In genomic region chr5:160635046-160635445, GRCh38 we compare ENCODE assay signal across 19 cellular contexts.
DNase-seq lines count a peak whose midpoint lies in the region; ATAC-seq, FAIRE-seq and TF ChIP-seq lines count a peak whose summit lies in the region.
"Had no signal": no experiment of that assay in that cellular context is flagged by ENCODE, and none has a peak within 500 bp of the region (broad histone marks: within the 10 kb centered on the region; RNA-seq: fewer than 3 reads in every experiment).

No MANE protein-coding gene starts in this region.

- no peak overlapping the region for H3K4me3 ChIP-seq in Caco-2 (ENCODE audit: low read depth, low read length)
- H3K4me3 ChIP-seq in mucosa of rectum (ENCODE audit: low read length in 2 of 2) = peak overlapping the region in 1 of 2 donors; percentile 22

- FAIRE-seq in colon (lab: Jason Lieb, UNC) = peak; percentile 84
- FAIRE-seq: A204.1, H54 had no signal

- H3K9ac ChIP-seq in mucosa of rectum (ENCODE audit: low read depth in 1 of 2, low read length in 2 of 2) = peak overlapping the region; percentile 38 to 57

- peaks cover 20% of the 10 kb centered on the region for H3K4me1 Mint-ChIP-seq in Caco-2 (ENCODE audit: low read depth, unreplicated experiment)
- H3K4me1 Mint-ChIP-seq in stimulated activated memory B cell treated with anti-CD40 and anti-IgM and Interleukin-4, amounts not matched to agents 10 μg/mL and 1 μg/mL and 100 μg/mL, for 72 hours = no peaks in the 10 kb centered on the region
- H3K4me1 Mint-ChIP-seq: B cell, CD14-positive monocyte had no signal

- POLR2A ChIA-PET in Caco-2 (lab: Charles Lee) = no interaction called here

- intact Hi-C loops in Caco-2 (cut with micrococcal nuclease; ENCODE audit: unreplicated experiment) = loop anchor here (10.0 kb wide), 1 partner anchor 200 kb away; no protein-coding TSS in a partner anchor

- no peaks in the 10 kb centered on the region for H3K36me3 Mint-ChIP-seq in Caco-2 (ENCODE audit: insufficient read depth, unreplicated experiment)
- no peaks in the 10 kb centered on the region for H3K36me3 Mint-ChIP-seq in stimulated activated memory B cell treated with anti-CD40 and anti-IgM and Interleukin-4, amounts not matched to agents 10 μg/mL and 1 μg/mL and 100 μg/mL, for 72 hours
- H3K36me3 Mint-ChIP-seq: CD14-positive monocyte had no signal

- DNase-seq in Caco-2 (no peak), MV-4-11 (lab: John Stamatoyannopoulos, UW) (peak; percentile 45), NK-92 (lab: John Stamatoyannopoulos, UW; ENCODE audit: unreplicated experiment) (no peak), AG08395 (ENCODE audit: low spot score) (no peak), COLO829 (ENCODE audit: low spot score) (no peak)
- DNase-seq: EL, KBM-7, NCI-H1694 treated with DMSO at 0.1 percent for 48 hours, NCI-H2081 treated with DMSO at 0.1 percent for 48 hours, NCI-H446, NCI-H526 had no signal

- no peak for TF ChIP-seq CTCF in Caco-2 (IDR thresholded peaks at IDR 0.05; ENCODE audit: insufficient read depth in 1 of 2, low read depth in 1 of 2, low read length in 1 of 2, severe bottlenecking in 1 of 2, unreplicated experiment in 1 of 2)

- H3K27me3 Mint-ChIP-seq in Caco-2 (ENCODE audit: insufficient read depth, unreplicated experiment) = peaks cover 2% of the 10 kb centered on the region
- H3K27me3 Mint-ChIP-seq in stimulated activated memory B cell treated with anti-CD40 and anti-IgM and Interleukin-4, amounts not matched to agents 10 μg/mL and 1 μg/mL and 100 μg/mL, for 72 hours = peaks cover 30% of the 10 kb centered on the region

- no peak for ATAC-seq in stimulated activated memory B cell treated with anti-CD40 and anti-IgM and Interleukin-4, amounts not matched to agents 10 μg/mL and 1 μg/mL and 100 μg/mL, for 72 hours
- ATAC-seq: Panc1 had no signal

- H3K9me3 ChIP-seq in Caco-2 (no peaks in the 10 kb centered on the region), mucosa of rectum (ENCODE audit: control insufficient read depth in 2 of 2, low read length in 2 of 2) (no peaks in the 10 kb centered on the region)

- H3K27ac ChIP-seq in mucosa of rectum (ENCODE audit: low read depth in 2 of 2, low read length in 2 of 2) = peak overlapping the region; percentile 82 to 83

- no peak overlapping the region for H3K4me3 Mint-ChIP-seq in Caco-2 (ENCODE audit: unreplicated experiment)
- H3K4me3 Mint-ChIP-seq in stimulated activated memory B cell treated with anti-CD40 and anti-IgM and Interleukin-4, amounts not matched to agents 10 μg/mL and 1 μg/mL and 100 μg/mL, for 72 hours = no peak overlapping the region
- H3K4me3 Mint-ChIP-seq: B cell, CD14-positive monocyte had no signal

- H3K36me3 ChIP-seq in Caco-2 (ENCODE audit: control insufficient read depth, insufficient read depth, low read length) (no peaks in the 10 kb centered on the region), mucosa of rectum (ENCODE audit: control insufficient read depth in 2 of 2, insufficient read depth in 2 of 2, low read length in 2 of 2) (peaks cover 33 to 38% of the 10 kb centered on the region in 2 donors)

- no peaks in the 10 kb centered on the region; the same call in 1 of the 2 replicates for H3K27me3 ChIP-seq in Caco-2 (replicated peaks; ENCODE audit: control insufficient read depth, insufficient read depth, low read length)
- H3K27me3 ChIP-seq in mucosa of rectum (ENCODE audit: control insufficient read depth in 2 of 2, insufficient read depth in 2 of 2, low read length in 2 of 2) = no peaks in the 10 kb centered on the region

- peaks cover 10% of the 10 kb centered on the region for H3K9me3 Mint-ChIP-seq in Caco-2 (ENCODE audit: unreplicated experiment)
- peaks cover 8% of the 10 kb centered on the region for H3K9me3 Mint-ChIP-seq in stimulated activated memory B cell treated with anti-CD40 and anti-IgM and Interleukin-4, amounts not matched to agents 10 μg/mL and 1 μg/mL and 100 μg/mL, for 72 hours

- BruUV-seq in Caco-2 (replicated peaks; lab: Mats Ljungman, UMichigan) = no TSS peak

- CTCF ChIA-PET in Caco-2 (lab: Charles Lee) = no interaction called here

- H3K4me1 ChIP-seq in Caco-2 (peaks cover 12% of the 10 kb centered on the region; the same call in 1 of the 2 replicates), mucosa of rectum (ENCODE audit: control insufficient read depth in 2 of 2, insufficient read depth in 2 of 2, low read length in 2 of 2) (peaks cover 30 to 55% of the 10 kb centered on the region in 2 donors)

- peak overlapping the region; percentile 49 for H3K27ac Mint-ChIP-seq in Caco-2 (ENCODE audit: unreplicated experiment)
- H3K27ac Mint-ChIP-seq in stimulated activated memory B cell treated with anti-CD40 and anti-IgM and Interleukin-4, amounts not matched to agents 10 μg/mL and 1 μg/mL and 100 μg/mL, for 72 hours = no peak overlapping the region
- H3K27ac Mint-ChIP-seq: B cell, CD14-positive monocyte had no signal
